22 cellular contexts compared by ENCODE assay signal in the genomic region with DNA sequence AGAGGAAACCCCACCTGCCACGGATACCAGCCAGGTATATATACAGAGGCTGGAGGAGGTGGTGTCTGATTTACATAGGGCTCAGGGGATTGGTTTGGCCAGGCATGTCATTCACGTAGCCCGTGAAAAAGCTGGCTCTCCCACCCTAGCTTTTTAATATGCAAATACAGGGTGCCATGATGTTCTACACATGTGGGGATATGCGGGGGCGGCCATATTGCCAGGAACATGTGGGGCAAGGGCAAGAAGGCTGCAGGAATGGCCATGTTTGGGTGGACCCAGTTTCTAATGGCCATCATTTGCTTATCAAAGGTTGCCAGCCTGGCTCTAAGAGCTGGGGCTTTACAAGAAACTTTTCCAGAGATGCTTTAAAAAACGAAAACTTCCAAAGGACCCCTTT.
"Had no signal": no experiment of that assay in that cellular context is flagged by ENCODE, and none has a peak within 500 bp of the region (broad histone marks: within the 10 kb centered on the region; RNA-seq: fewer than 3 reads in every experiment).

No MANE protein-coding gene starts in this region.

- ATAC-seq: left colon; left lung; lower lobe of right lung; naive thymus-derived CD8-positive, alpha-beta T cell; pancreas; right cardiac atrium; sciatic nerve; stimulated activated effector memory CD8-positive, alpha-beta T cell treated with anti-CD3 and anti-CD28 coated beads, Interleukin-12 subunit alpha, Interleukin-12 subunit beta, amount 100 ng/mL, for 72 hours had no signal

- H3K4me3 ChIP-seq: left lung, lower lobe of right lung, pancreas, prostate gland, skin epidermis, tibial nerve, uterus had no signal

- H3K27me3 ChIP-seq: left lung, pancreas, tibial nerve, uterus had no signal

- FAIRE-seq: islet of Langerhans, kidney, pancreas had no signal

- H3K9me3 ChIP-seq: left lung, lower lobe of right lung, pancreas, prostate gland, tibial nerve, uterus had no signal

- H3K36me3 ChIP-seq: left lung, lower lobe of right lung, pancreas, prostate gland, tibial nerve, uterus had no signal

- H3K27ac ChIP-seq: left lung, lower lobe of right lung, pancreas, prostate gland, skin epidermis, tibial nerve, uterus had no signal

- H3K4me1 ChIP-seq: lower lobe of right lung, prostate gland, uterus had no signal

- DNase-seq: hippocampal formation; immature natural killer cell; kidney; left colon; left lung; lower lobe of right lung; mammary epithelial cell; mesenchymal stem cell; naive thymus-derived CD8-positive, alpha-beta T cell; nucleus accumbens; pancreas; retina; right cardiac atrium; stimulated activated CD4-positive, alpha-beta T cell treated with anti-CD3 and anti-CD28 coated beads, Interleukin-4, amount 100 ng/mL, for 24 hours; stimulated activated naive CD4-positive, alpha-beta T cell; uterus had no signal
